2 cellular contexts compared by ENCODE assay signal in the genomic region with DNA sequence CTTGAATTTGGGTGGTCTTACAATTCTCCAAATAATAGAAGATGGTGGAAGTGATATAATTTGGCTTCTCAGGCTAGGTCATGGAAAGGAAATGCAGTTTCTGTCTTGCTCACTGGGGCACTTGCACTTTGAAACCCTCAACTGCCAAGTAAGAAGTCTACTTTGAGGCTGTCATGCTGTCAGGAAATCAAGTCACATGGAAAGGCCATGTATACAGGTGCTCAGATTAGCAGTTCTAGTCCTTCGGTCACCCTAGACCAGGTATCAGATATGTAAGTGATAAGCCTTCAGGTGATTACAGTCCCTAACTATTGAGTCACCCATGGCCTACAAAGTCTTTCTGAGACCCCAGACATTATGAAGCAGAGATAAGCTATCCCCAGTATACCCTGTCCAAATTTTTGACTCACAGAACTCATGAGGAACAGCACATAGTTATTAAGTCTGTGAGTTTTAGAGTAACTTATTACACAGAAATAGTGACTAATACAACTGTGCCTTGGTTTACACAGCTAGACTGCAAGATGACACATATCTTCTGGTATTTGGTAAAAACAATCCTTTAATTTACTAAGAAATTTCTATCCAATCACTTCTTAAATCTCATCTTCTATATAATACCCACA.
TF ChIP-seq lines count a peak whose summit lies in the region.

No MANE protein-coding gene starts in this region.

TF ChIP-seq in H1, 55 proteins besides CTCF, POLR2A, EP300 and RAD21:
- TF ChIP-seq SP4 (IDR thresholded peaks at IDR 0.05; ENCODE audit: low read length) (no peak), RNF2 (IDR thresholded peaks at IDR 0.05; ENCODE audit: borderline replicate concordance, low read depth, low read length, missing control alignments, poor library complexity, severe bottlenecking) (no peak)

TF ChIP-seq in SK-N-SH treated with all-trans-retinoic acid at 6 μM for 48 hours, 23 proteins besides CTCF, POLR2A, EP300 and RAD21:
- TF ChIP-seq, protein P1, sequence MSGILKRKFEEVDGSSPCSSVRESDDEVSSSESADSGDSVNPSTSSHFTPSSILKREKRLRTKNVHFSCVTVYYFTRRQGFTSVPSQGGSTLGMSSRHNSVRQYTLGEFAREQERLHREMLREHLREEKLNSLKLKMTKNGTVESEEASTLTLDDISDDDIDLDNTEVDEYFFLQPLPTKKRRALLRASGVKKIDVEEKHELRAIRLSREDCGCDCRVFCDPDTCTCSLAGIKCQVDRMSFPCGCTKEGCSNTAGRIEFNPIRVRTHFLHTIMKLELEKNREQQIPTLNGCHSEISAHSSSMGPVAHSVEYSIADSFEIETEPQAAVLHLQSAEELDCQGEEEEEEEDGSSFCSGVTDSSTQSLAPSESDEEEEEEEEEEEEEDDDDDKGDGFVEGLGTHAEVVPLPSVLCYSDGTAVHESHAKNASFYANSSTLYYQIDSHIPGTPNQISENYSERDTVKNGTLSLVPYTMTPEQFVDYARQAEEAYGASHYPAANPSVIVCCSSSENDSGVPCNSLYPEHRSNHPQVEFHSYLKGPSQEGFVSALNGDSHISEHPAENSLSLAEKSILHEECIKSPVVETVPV (CRISPR knock-in tag; IDR thresholded peaks at IDR 0.05), result no peak
- TF ChIP-seq SNAI2 (CRISPR knock-in tag; IDR thresholded peaks at IDR 0.05) (no peak), OSR1 (CRISPR knock-in tag; IDR thresholded peaks at IDR 0.05) (no peak), ZC3H10 (CRISPR knock-in tag; IDR thresholded peaks at IDR 0.05) (no peak), TCF4 (CRISPR knock-in tag; IDR thresholded peaks at IDR 0.05; ENCODE audit: borderline replicate concordance) (no peak), ZFP3 (CRISPR knock-in tag; IDR thresholded peaks at IDR 0.05) (no peak), ESRRG (CRISPR knock-in tag; IDR thresholded peaks at IDR 0.05) (no peak), ZNF70 (CRISPR knock-in tag; IDR thresholded peaks at IDR 0.05) (no peak), ZNF565 (CRISPR knock-in tag; conservative IDR thresholded peaks at IDR 0.05; ENCODE audit: low read depth) (no peak), ISL1 (CRISPR knock-in tag; IDR thresholded peaks at IDR 0.05) (no peak)
- TF ChIP-seq, protein P2, sequence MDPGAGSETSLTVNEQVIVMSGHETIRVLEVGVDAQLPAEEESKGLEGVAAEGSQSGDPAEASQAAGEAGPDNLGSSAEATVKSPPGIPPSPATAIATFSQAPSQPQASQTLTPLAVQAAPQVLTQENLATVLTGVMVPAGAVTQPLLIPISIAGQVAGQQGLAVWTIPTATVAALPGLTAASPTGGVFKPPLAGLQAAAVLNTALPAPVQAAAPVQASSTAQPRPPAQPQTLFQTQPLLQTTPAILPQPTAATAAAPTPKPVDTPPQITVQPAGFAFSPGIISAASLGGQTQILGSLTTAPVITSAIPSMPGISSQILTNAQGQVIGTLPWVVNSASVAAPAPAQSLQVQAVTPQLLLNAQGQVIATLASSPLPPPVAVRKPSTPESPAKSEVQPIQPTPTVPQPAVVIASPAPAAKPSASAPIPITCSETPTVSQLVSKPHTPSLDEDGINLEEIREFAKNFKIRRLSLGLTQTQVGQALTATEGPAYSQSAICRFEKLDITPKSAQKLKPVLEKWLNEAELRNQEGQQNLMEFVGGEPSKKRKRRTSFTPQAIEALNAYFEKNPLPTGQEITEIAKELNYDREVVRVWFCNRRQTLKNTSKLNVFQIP (CRISPR knock-in tag; IDR thresholded peaks at IDR 0.05; ENCODE audit: borderline replicate concordance, low read depth), result no peak
- TF ChIP-seq, protein P3, sequence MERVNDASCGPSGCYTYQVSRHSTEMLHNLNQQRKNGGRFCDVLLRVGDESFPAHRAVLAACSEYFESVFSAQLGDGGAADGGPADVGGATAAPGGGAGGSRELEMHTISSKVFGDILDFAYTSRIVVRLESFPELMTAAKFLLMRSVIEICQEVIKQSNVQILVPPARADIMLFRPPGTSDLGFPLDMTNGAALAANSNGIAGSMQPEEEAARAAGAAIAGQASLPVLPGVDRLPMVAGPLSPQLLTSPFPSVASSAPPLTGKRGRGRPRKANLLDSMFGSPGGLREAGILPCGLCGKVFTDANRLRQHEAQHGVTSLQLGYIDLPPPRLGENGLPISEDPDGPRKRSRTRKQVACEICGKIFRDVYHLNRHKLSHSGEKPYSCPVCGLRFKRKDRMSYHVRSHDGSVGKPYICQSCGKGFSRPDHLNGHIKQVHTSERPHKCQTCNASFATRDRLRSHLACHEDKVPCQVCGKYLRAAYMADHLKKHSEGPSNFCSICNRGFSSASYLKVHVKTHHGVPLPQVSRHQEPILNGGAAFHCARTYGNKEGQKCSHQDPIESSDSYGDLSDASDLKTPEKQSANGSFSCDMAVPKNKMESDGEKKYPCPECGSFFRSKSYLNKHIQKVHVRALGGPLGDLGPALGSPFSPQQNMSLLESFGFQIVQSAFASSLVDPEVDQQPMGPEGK (CRISPR knock-in tag; IDR thresholded peaks at IDR 0.05; ENCODE audit: borderline replicate concordance), result no peak
